ENCODE assay signal across 8 cellular contexts in genomic region chr2:32010670-32011565, GRCh38. TPM values are rescaled to one million over a fixed set of nuclear protein-coding genes. Genes with fewer than 3 reads are reported as not detected.
DNase-seq lines count a peak whose midpoint lies in the region; ATAC-seq and TF ChIP-seq lines count a peak whose summit lies in the region.

Gene MEMO1 (minus strand): TSS chr2:32011008. CDS start chr2:32010247, 761 bp downstream.

- DNase-seq in GDM1 (lab: John Stamatoyannopoulos, UW) (peak; percentile 98), HAP-1 (ENCODE audit: low spot score in 2 of 2) (peak; percentile 91 to 97), MG63 (peak; percentile 95), SHP77 (lab: John Stamatoyannopoulos, UW) (peak; percentile 87 to 96), fibroblast of the aortic adventitia (ENCODE audit: low read depth) (peak; percentile 90)
- peak; percentile 89 for DNase-seq in activated effector memory CD4-positive, alpha-beta T cell treated with Interleukin-2 at 50 U/mL for 16 hours
- DNase-seq in stimulated activated naive CD8-positive, alpha-beta T cell treated with anti-CD3 and anti-CD28 coated beads, Interleukin-15, Interleukin-2, amounts not matched to agents 100 U/mL and 50 U/mL, for 24 hours, result peak; percentile 96

- in situ Hi-C loops in HAP-1 (cut with MboI; ENCODE audit: low sequenced_read_pairs), result no loop called here

- TF ChIP-seq CTCF in fibroblast of the aortic adventitia (IDR thresholded peaks at IDR 0.05; ENCODE audit: insufficient read depth, low read length) (no peak), nephron (IDR thresholded peaks at IDR 0.05; ENCODE audit: unreplicated experiment in 3 of 3) (no peak)

- no peaks in the 10 kb centered on the region for H3K27me3 Mint-ChIP-seq in nephron (ENCODE audit: low read depth)

- H3K4me1 ChIP-seq in HAP-1, result peaks cover 13% of the 10 kb centered on the region

- no peaks in the 10 kb centered on the region for H3K27me3 ChIP-seq in HAP-1 (ENCODE audit: low read depth)
- no peaks in the 10 kb centered on the region for H3K27me3 ChIP-seq in MG63

- H3K36me3 Mint-ChIP-seq in nephron (ENCODE audit: low read depth), result peaks cover 10% of the 10 kb centered on the region

- no peaks in the 10 kb centered on the region for H3K36me3 ChIP-seq in HAP-1 (replicated peaks)
- peaks cover 2% of the 10 kb centered on the region; the same call in 1 of the 2 replicates for H3K36me3 ChIP-seq in MG63

- H3K4me1 Mint-ChIP-seq in nephron, result peaks cover 29% of the 10 kb centered on the region

- H3K4me3 ChIP-seq in HAP-1 (peak within 1 kb of the TSS; percentile 74), MG63 (peak within 1 kb of the TSS; percentile 93), fibroblast of the aortic adventitia (ENCODE audit: low read depth, low read length) (peak within 1 kb of the TSS; percentile 85)

- no peaks in the 10 kb centered on the region for H3K9me3 ChIP-seq in HAP-1
- H3K9me3 ChIP-seq in MG63, result no peaks in the 10 kb centered on the region

- no peaks in the 10 kb centered on the region for H3K9me3 Mint-ChIP-seq in nephron

- ATAC-seq in stimulated activated naive CD8-positive, alpha-beta T cell treated with anti-CD3 and anti-CD28 coated beads, Interleukin-15, Interleukin-2, amounts not matched to agents 100 U/mL and 50 U/mL, for 24 hours, result peak; percentile 77

- peak within 1 kb of the TSS; percentile 96 to 97 (median 97) for H3K27ac Mint-ChIP-seq in nephron

- H3K4me3 Mint-ChIP-seq in nephron, result peak within 1 kb of the TSS; percentile 90 to 94 (median 93)

RNA-seq across cellular contexts. Expression of gene MEMO1, which starts in this region (rescaled TPM):
- total RNA-seq in MG63 (2014; rRNA removed; shearing (Covaris generic); ENCODE audit: low replicate concordance), result 82.3 and 85.8 TPM in 2 replicates
- 5.6 and 41.2 TPM in 2 replicates for total RNA-seq in fibroblast of the aortic adventitia (ENCODE audit: low replicate concordance)

Comparison
In these comparisons a context has a peak if more than half of its experiments do, and no peak if none do; other contexts are left out.
1. Peak in every context shown above with its lines: DNase-seq, ATAC-seq and H3K4me3 ChIP-seq.